1 cellular context compared by ENCODE assay signal in the genomic region with DNA sequence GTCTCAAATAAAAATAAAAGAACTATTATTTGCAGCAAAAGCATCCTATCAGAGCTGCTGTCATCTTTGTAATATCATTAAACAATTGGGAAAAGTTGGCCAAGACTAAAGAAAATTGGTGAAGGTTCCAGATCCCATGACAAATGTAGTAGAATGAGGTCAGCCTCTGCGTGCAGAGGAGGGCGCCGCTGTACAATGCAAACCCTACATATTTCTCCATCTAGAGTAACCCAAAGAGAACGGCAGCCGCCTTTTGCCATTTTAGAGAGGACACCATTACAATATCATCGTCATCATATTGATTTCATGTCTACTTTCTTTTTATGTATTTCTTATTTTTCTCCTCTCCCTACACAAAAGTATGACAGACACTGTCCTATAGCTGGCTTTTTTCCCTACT.
TF ChIP-seq lines count a peak whose summit lies in the region.

No MANE protein-coding gene starts in this region.

TF ChIP-seq in K562, 482 proteins besides CTCF, POLR2A, EP300 and RAD21:
- TF ChIP-seq ZNF695 (CRISPR knock-in tag; IDR thresholded peaks at IDR 0.05), result no peak
- TF ChIP-seq SMC3 (conservative IDR thresholded peaks at IDR 0.05; ENCODE audit: insufficient read depth, low read depth, low read length), result 0 out of 2 replicates have a peak, but pooled peaks have one; percentile 16
- no peak for TF ChIP-seq MXI1 (IDR thresholded peaks at IDR 0.05; ENCODE audit: low read depth, low read length)
- TF ChIP-seq TEAD2 (tag; IDR thresholded peaks at IDR 0.05), result no peak
- TF ChIP-seq BCL6 (CRISPR knock-in tag; IDR thresholded peaks at IDR 0.05), result no peak
- TF ChIP-seq, protein P1, sequence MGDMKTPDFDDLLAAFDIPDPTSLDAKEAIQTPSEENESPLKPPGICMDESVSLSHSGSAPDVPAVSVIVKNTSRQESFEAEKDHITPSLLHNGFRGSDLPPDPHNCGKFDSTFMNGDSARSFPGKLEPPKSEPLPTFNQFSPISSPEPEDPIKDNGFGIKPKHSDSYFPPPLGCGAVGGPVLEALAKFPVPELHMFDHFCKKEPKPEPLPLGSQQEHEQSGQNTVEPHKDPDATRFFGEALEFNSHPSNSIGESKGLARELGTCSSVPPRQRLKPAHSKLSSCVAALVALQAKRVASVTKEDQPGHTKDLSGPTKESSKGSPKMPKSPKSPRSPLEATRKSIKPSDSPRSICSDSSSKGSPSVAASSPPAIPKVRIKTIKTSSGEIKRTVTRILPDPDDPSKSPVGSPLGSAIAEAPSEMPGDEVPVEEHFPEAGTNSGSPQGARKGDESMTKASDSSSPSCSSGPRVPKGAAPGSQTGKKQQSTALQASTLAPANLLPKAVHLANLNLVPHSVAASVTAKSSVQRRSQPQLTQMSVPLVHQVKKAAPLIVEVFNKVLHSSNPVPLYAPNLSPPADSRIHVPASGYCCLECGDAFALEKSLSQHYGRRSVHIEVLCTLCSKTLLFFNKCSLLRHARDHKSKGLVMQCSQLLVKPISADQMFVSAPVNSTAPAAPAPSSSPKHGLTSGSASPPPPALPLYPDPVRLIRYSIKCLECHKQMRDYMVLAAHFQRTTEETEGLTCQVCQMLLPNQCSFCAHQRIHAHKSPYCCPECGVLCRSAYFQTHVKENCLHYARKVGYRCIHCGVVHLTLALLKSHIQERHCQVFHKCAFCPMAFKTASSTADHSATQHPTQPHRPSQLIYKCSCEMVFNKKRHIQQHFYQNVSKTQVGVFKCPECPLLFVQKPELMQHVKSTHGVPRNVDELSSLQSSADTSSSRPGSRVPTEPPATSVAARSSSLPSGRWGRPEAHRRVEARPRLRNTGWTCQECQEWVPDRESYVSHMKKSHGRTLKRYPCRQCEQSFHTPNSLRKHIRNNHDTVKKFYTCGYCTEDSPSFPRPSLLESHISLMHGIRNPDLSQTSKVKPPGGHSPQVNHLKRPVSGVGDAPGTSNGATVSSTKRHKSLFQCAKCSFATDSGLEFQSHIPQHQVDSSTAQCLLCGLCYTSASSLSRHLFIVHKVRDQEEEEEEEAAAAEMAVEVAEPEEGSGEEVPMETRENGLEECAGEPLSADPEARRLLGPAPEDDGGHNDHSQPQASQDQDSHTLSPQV (IDR thresholded peaks at IDR 0.05), result peak; percentile 33; the same call in 1 of the 2 replicates
- no peak for TF ChIP-seq RBM22 (IDR thresholded peaks at IDR 0.05; ENCODE audit: low read depth, low read length, poor library complexity, severe bottlenecking)
- TF ChIP-seq, protein P2, sequence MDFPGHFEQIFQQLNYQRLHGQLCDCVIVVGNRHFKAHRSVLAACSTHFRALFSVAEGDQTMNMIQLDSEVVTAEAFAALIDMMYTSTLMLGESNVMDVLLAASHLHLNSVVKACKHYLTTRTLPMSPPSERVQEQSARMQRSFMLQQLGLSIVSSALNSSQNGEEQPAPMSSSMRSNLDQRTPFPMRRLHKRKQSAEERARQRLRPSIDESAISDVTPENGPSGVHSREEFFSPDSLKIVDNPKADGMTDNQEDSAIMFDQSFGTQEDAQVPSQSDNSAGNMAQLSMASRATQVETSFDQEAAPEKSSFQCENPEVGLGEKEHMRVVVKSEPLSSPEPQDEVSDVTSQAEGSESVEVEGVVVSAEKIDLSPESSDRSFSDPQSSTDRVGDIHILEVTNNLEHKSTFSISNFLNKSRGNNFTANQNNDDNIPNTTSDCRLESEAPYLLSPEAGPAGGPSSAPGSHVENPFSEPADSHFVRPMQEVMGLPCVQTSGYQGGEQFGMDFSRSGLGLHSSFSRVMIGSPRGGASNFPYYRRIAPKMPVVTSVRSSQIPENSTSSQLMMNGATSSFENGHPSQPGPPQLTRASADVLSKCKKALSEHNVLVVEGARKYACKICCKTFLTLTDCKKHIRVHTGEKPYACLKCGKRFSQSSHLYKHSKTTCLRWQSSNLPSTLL (IDR thresholded peaks at IDR 0.05), result no peak
- TF ChIP-seq, protein P3, sequence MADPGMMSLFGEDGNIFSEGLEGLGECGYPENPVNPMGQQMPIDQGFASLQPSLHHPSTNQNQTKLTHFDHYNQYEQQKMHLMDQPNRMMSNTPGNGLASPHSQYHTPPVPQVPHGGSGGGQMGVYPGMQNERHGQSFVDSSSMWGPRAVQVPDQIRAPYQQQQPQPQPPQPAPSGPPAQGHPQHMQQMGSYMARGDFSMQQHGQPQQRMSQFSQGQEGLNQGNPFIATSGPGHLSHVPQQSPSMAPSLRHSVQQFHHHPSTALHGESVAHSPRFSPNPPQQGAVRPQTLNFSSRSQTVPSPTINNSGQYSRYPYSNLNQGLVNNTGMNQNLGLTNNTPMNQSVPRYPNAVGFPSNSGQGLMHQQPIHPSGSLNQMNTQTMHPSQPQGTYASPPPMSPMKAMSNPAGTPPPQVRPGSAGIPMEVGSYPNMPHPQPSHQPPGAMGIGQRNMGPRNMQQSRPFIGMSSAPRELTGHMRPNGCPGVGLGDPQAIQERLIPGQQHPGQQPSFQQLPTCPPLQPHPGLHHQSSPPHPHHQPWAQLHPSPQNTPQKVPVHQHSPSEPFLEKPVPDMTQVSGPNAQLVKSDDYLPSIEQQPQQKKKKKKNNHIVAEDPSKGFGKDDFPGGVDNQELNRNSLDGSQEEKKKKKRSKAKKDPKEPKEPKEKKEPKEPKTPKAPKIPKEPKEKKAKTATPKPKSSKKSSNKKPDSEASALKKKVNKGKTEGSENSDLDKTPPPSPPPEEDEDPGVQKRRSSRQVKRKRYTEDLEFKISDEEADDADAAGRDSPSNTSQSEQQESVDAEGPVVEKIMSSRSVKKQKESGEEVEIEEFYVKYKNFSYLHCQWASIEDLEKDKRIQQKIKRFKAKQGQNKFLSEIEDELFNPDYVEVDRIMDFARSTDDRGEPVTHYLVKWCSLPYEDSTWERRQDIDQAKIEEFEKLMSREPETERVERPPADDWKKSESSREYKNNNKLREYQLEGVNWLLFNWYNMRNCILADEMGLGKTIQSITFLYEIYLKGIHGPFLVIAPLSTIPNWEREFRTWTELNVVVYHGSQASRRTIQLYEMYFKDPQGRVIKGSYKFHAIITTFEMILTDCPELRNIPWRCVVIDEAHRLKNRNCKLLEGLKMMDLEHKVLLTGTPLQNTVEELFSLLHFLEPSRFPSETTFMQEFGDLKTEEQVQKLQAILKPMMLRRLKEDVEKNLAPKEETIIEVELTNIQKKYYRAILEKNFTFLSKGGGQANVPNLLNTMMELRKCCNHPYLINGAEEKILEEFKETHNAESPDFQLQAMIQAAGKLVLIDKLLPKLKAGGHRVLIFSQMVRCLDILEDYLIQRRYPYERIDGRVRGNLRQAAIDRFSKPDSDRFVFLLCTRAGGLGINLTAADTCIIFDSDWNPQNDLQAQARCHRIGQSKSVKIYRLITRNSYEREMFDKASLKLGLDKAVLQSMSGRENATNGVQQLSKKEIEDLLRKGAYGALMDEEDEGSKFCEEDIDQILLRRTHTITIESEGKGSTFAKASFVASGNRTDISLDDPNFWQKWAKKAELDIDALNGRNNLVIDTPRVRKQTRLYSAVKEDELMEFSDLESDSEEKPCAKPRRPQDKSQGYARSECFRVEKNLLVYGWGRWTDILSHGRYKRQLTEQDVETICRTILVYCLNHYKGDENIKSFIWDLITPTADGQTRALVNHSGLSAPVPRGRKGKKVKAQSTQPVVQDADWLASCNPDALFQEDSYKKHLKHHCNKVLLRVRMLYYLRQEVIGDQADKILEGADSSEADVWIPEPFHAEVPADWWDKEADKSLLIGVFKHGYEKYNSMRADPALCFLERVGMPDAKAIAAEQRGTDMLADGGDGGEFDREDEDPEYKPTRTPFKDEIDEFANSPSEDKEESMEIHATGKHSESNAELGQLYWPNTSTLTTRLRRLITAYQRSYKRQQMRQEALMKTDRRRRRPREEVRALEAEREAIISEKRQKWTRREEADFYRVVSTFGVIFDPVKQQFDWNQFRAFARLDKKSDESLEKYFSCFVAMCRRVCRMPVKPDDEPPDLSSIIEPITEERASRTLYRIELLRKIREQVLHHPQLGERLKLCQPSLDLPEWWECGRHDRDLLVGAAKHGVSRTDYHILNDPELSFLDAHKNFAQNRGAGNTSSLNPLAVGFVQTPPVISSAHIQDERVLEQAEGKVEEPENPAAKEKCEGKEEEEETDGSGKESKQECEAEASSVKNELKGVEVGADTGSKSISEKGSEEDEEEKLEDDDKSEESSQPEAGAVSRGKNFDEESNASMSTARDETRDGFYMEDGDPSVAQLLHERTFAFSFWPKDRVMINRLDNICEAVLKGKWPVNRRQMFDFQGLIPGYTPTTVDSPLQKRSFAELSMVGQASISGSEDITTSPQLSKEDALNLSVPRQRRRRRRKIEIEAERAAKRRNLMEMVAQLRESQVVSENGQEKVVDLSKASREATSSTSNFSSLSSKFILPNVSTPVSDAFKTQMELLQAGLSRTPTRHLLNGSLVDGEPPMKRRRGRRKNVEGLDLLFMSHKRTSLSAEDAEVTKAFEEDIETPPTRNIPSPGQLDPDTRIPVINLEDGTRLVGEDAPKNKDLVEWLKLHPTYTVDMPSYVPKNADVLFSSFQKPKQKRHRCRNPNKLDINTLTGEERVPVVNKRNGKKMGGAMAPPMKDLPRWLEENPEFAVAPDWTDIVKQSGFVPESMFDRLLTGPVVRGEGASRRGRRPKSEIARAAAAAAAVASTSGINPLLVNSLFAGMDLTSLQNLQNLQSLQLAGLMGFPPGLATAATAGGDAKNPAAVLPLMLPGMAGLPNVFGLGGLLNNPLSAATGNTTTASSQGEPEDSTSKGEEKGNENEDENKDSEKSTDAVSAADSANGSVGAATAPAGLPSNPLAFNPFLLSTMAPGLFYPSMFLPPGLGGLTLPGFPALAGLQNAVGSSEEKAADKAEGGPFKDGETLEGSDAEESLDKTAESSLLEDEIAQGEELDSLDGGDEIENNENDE (IDR thresholded peaks at IDR 0.05; ENCODE audit: low read depth, low read length), result no peak
- TF ChIP-seq, protein P4, sequence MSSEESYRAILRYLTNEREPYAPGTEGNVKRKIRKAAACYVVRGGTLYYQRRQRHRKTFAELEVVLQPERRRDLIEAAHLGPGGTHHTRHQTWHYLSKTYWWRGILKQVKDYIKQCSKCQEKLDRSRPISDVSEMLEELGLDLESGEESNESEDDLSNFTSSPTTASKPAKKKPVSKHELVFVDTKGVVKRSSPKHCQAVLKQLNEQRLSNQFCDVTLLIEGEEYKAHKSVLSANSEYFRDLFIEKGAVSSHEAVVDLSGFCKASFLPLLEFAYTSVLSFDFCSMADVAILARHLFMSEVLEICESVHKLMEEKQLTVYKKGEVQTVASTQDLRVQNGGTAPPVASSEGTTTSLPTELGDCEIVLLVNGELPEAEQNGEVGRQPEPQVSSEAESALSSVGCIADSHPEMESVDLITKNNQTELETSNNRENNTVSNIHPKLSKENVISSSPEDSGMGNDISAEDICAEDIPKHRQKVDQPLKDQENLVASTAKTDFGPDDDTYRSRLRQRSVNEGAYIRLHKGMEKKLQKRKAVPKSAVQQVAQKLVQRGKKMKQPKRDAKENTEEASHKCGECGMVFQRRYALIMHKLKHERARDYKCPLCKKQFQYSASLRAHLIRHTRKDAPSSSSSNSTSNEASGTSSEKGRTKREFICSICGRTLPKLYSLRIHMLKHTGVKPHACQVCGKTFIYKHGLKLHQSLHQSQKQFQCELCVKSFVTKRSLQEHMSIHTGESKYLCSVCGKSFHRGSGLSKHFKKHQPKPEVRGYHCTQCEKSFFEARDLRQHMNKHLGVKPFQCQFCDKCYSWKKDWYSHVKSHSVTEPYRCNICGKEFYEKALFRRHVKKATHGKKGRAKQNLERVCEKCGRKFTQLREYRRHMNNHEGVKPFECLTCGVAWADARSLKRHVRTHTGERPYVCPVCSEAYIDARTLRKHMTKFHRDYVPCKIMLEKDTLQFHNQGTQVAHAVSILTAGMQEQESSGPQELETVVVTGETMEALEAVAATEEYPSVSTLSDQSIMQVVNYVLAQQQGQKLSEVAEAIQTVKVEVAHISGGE (CRISPR knock-in tag; IDR thresholded peaks at IDR 0.05), result 0 out of 6 replicates have a peak, but pooled peaks of 1 of the 3 experiments have one; percentile 40
